Comparison of ENCODE assay signal across 7 cellular contexts in the genomic region with DNA sequence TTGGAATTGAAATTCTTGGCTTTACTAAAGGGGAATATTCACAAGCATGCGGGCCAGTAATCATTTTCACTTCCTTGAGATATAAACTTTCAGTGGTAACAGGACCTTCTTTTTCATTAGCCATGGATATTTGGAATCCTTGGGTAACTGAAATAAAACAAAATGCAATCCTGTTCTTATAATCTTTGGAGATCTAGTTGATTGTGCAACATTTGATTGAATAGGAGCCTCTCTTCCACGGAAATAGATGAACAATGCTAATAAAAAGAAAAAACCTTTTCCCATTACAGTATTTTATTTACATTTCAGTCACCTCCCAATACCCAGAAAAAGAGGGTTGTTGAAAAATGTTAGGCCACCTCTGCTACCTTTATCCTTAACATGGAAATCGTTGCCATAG.
"Had no signal": no experiment of that assay in that cellular context is flagged by ENCODE, and none has a peak within 500 bp of the region (broad histone marks: within the 10 kb centered on the region; RNA-seq: fewer than 3 reads in every experiment).

No MANE protein-coding gene starts in this region.

- DNase-seq: GM23248, GOT3, H9, HFFc6, KG1 had no signal

- ATAC-seq: HCT116 had no signal

- H2AFZ ChIP-seq: GM23248 had no signal

- H3K27ac ChIP-seq: GM23248, HL-60 had no signal

- H3K9ac ChIP-seq: GM23248 had no signal

- H3K4me3 ChIP-seq: GM23248 had no signal
